ENCODE assay signal across 17 cellular contexts in genomic region chr15:57500979-57501576, GRCh38.
DNase-seq lines count a peak whose midpoint lies in the region; ATAC-seq and TF ChIP-seq lines count a peak whose summit lies in the region.
"Had no signal": no experiment of that assay in that cellular context is flagged by ENCODE, and none has a peak within 500 bp of the region (broad histone marks: within the 10 kb centered on the region; RNA-seq: fewer than 3 reads in every experiment).

No MANE protein-coding gene starts in this region.

- no peaks in the 10 kb centered on the region for H3K79me1 ChIP-seq in IMR-90 (ENCODE audit: low read depth in 1 of 2, low read length in 2 of 2)

- H3K56ac ChIP-seq in IMR-90 (ENCODE audit: extremely low read depth, insufficient read depth, low read length): no peak overlapping the region

- no peak overlapping the region for H2AK5ac ChIP-seq in IMR-90 (ENCODE audit: low read depth, low read length)

- peaks cover 15% of the 10 kb centered on the region for H3K36me3 Mint-ChIP-seq in endodermal cell (ENCODE audit: low read depth)
- H3K36me3 Mint-ChIP-seq: T-cell had no signal

- no peak overlapping the region for H4K5ac ChIP-seq in IMR-90 (ENCODE audit: low read depth, low read length)

- peak overlapping the region; percentile 85 for H3K27ac Mint-ChIP-seq in endodermal cell
- H3K27ac Mint-ChIP-seq: activated CD4-positive, alpha-beta T cell treated with anti-CD3 and anti-CD28 coated beads, Interleukin-2, amount 10 ng/mL, durations not matched to agents 7 days and 5 days; activated T-cell treated with anti-CD3 and anti-CD28 coated beads, Interleukin-2, amount 50 U/mL, for 72 hours; T-cell had no signal

- no peak overlapping the region for H4K8ac ChIP-seq in IMR-90 (ENCODE audit: low read depth in 2 of 2, low read length in 2 of 2)

- no peak overlapping the region for H2BK20ac ChIP-seq in IMR-90 (ENCODE audit: low read depth, low read length)

- no peak overlapping the region for H3K23ac ChIP-seq in IMR-90 (ENCODE audit: low read depth, low read length)

- H3K36me3 ChIP-seq in IMR-90 (ENCODE audit: control insufficient read depth, insufficient read depth, low read length) (no peaks in the 10 kb centered on the region), endodermal cell (ENCODE audit: control insufficient read depth, insufficient read depth, low read length) (peaks cover 5% of the 10 kb centered on the region)

- H3K27me3 ChIP-seq in IMR-90 (ENCODE audit: control insufficient read depth, insufficient read depth, low read length) (no peaks in the 10 kb centered on the region), endodermal cell (ENCODE audit: control insufficient read depth, insufficient read depth, low read length, poor library complexity, severe bottlenecking) (no peaks in the 10 kb centered on the region)

- no peak overlapping the region for H2BK15ac ChIP-seq in IMR-90 (ENCODE audit: low read depth, low read length)

- dilution Hi-C loops in IMR-90 (cut with HindIII; ENCODE audit: low sequenced_read_pairs, unreplicated experiment): no loop called here

- H2AK9ac ChIP-seq in IMR-90 (replicated peaks; ENCODE audit: low read depth, low read length, poor library complexity): no peak overlapping the region

- no peak overlapping the region for H3K4me3 Mint-ChIP-seq in endodermal cell
- H3K4me3 Mint-ChIP-seq: activated CD4-positive, alpha-beta T cell treated with anti-CD3 and anti-CD28 coated beads, Interleukin-2, amount 10 ng/mL, durations not matched to agents 7 days and 5 days; activated T-cell treated with anti-CD3 and anti-CD28 coated beads, Interleukin-2, amount 50 U/mL, for 72 hours; T-cell had no signal

- H3K4me3 ChIP-seq in AG10803 (ENCODE audit: low read length) (no peak overlapping the region), IMR-90 (ENCODE audit: insufficient read depth, low read depth, low read length) (no peak overlapping the region), endodermal cell (ENCODE audit: low read length) (peak overlapping the region; percentile 0)

- CTCF ChIA-PET in IMR-90 (lab: Yijun Ruan, JAX): interaction anchor here (0.7 kb wide), 1 partner anchor 764 kb away, joined by 3 read pairs; no protein-coding TSS in a partner anchor

- DNase-seq in AG10803 (ENCODE audit: low read depth) (peak; percentile 35), IMR-90 (no peak), endodermal cell (peak; percentile 12), omental fat pad (ENCODE audit: low spot score) (no peak), NCI-H1417 (lab: John Stamatoyannopoulos, UW) (no peak)
- DNase-seq in activated naive CD4-positive, alpha-beta T cell (lab: John Stamatoyannopoulos, UW): no peak
- DNase-seq: activated CD4-positive, alpha-beta T cell treated with anti-CD3 and anti-CD28 coated beads, Interleukin-2, amount 10 ng/mL, durations not matched to agents 7 days and 5 days; activated T-cell treated with anti-CD3 and anti-CD28 coated beads, Interleukin-2, amount 50 U/mL, for 72 hours; anterior cingulate cortex; C1 segment of cervical spinal cord; GF-D8; hypothalamus; occipital lobe; T-cell had no signal

- H3K27ac ChIP-seq in IMR-90 (ENCODE audit: insufficient read depth, low read length) (no peak overlapping the region), endodermal cell (ENCODE audit: low read depth, low read length) (no peak overlapping the region)
- H3K27ac ChIP-seq: HL-60 had no signal

- H3K9ac ChIP-seq in IMR-90 (ENCODE audit: low read depth, low read length): no peak overlapping the region
- H3K9ac ChIP-seq in endodermal cell (ENCODE audit: extremely low read depth, low read length, poor library complexity, severe bottlenecking): peak overlapping the region; percentile 17

- H3K18ac ChIP-seq in IMR-90 (ENCODE audit: low read depth, low read length): no peak overlapping the region

- no peak overlapping the region for H3K14ac ChIP-seq in IMR-90 (replicated peaks; ENCODE audit: low read depth, low read length)

- no peak overlapping the region for H3K4me2 ChIP-seq in IMR-90 (ENCODE audit: low read depth, low read length)

- TF ChIP-seq POLR2A in IMR-90 (IDR thresholded peaks at IDR 0.05; ENCODE audit: low read depth, low read length): no peak

- no peaks in the 10 kb centered on the region for H4K20me1 ChIP-seq in IMR-90 (ENCODE audit: insufficient read depth, low read length)

- H3K4me1 ChIP-seq in IMR-90 (ENCODE audit: control insufficient read depth, insufficient read depth, low read length): no peaks in the 10 kb centered on the region
- peaks cover 46% of the 10 kb centered on the region for H3K4me1 ChIP-seq in endodermal cell (ENCODE audit: control insufficient read depth, insufficient read depth, low read length)

- WGBS in IMR-90 (ENCODE audit: extremely low coverage in 2 of 2, insufficient read length in 1 of 2), 2 experiments: 100% methylated on average over 1 of the region's 6 CpGs; no CpG with 5 or more reads in 1 of the 2 experiments
- 95 to 100% methylated on average over 2 to 6 of the region's 6 CpGs for WGBS in endodermal cell (ENCODE audit: insufficient coverage in 1 of 2, insufficient read length in 1 of 2), 2 experiments

- no peak for TF ChIP-seq RAD21 in IMR-90 (IDR thresholded peaks at IDR 0.05; ENCODE audit: low read length)

- BruUV-seq in IMR-90 (replicated peaks; lab: Mats Ljungman, UMichigan): no TSS peak

- ATAC-seq in IMR-90 (ENCODE audit: low read depth) (peak; percentile 68; the same call in 1 of the 2 replicates), omental fat pad (ENCODE audit: low FRiP score) (peak; percentile 74), GM18502 (IDR thresholded peaks at IDR 0.05; ENCODE audit: poor library complexity, unreplicated experiment) (no peak), HG03175 (IDR thresholded peaks at IDR 0.05; ENCODE audit: unreplicated experiment) (no peak)
- ATAC-seq: activated T-cell treated with anti-CD3 and anti-CD28 coated beads, Interleukin-2, amount 50 U/mL, for 72 hours; T-cell had no signal

- H3K27me3 Mint-ChIP-seq in endodermal cell (ENCODE audit: insufficient read depth): no peaks in the 10 kb centered on the region
- H3K27me3 Mint-ChIP-seq: activated CD4-positive, alpha-beta T cell treated with anti-CD3 and anti-CD28 coated beads, Interleukin-2, amount 10 ng/mL, durations not matched to agents 7 days and 5 days had no signal

- intact Hi-C loops in IMR-90 (cut with micrococcal nuclease): no loop called here

- H2BK120ac ChIP-seq in IMR-90 (ENCODE audit: low read depth, low read length): no peak overlapping the region

- peaks cover 84% of the 10 kb centered on the region for H3K4me1 Mint-ChIP-seq in endodermal cell
- H3K4me1 Mint-ChIP-seq: activated CD4-positive, alpha-beta T cell treated with anti-CD3 and anti-CD28 coated beads, Interleukin-2, amount 10 ng/mL, durations not matched to agents 7 days and 5 days; T-cell had no signal

- H3K9me3 ChIP-seq in IMR-90 (ENCODE audit: control insufficient read depth, insufficient read depth, low read length): no peaks in the 10 kb centered on the region
- no peaks in the 10 kb centered on the region for H3K9me3 ChIP-seq in endodermal cell (ENCODE audit: control insufficient read depth, low read length)

- TF ChIP-seq CTCF in AG10803 (conservative IDR thresholded peaks at IDR 0.05; ENCODE audit: low read length) (no peak), IMR-90 (conservative IDR thresholded peaks at IDR 0.05; ENCODE audit: low read depth, low read length) (no peak), endodermal cell (conservative IDR thresholded peaks at IDR 0.05) (no peak), omental fat pad (IDR thresholded peaks at IDR 0.05) (no peak)

- H2AFZ ChIP-seq in IMR-90 (replicated peaks; ENCODE audit: low read length, poor library complexity): no peak overlapping the region

- no peak overlapping the region for H2BK5ac ChIP-seq in IMR-90 (ENCODE audit: low read depth, low read length, poor library complexity, severe bottlenecking)

- H4K91ac ChIP-seq in IMR-90 (ENCODE audit: insufficient read depth, low read depth, low read length): no peak overlapping the region

- H3K9me1 ChIP-seq in IMR-90 (ENCODE audit: insufficient read depth, low read length): no peaks in the 10 kb centered on the region

- in situ Hi-C loops in IMR-90 (cut with MboI; ENCODE audit: low sequenced_read_pairs): no loop called here

- H3K4ac ChIP-seq in IMR-90 (ENCODE audit: low read depth, low read length): no peak overlapping the region

- H3K9me3 Mint-ChIP-seq in endodermal cell: no peaks in the 10 kb centered on the region
- H3K9me3 Mint-ChIP-seq: activated CD4-positive, alpha-beta T cell treated with anti-CD3 and anti-CD28 coated beads, Interleukin-2, amount 10 ng/mL, durations not matched to agents 7 days and 5 days; activated T-cell treated with anti-CD3 and anti-CD28 coated beads, Interleukin-2, amount 50 U/mL, for 72 hours; T-cell had no signal

- POLR2A ChIA-PET in IMR-90 (lab: Charles Lee; ENCODE audit: unreplicated experiment): no interaction called here

TF ChIP-seq in IMR-90, 13 proteins besides CTCF, POLR2A, EP300 and RAD21 (continues in another document):
- no peak for TF ChIP-seq RCOR1 (IDR thresholded peaks at IDR 0.05; ENCODE audit: insufficient replicate concordance, low read length)
- TF ChIP-seq MAFK (IDR thresholded peaks at IDR 0.05; ENCODE audit: low read depth, low read length): no peak
- TF ChIP-seq NFE2L2 (IDR thresholded peaks at IDR 0.05; ENCODE audit: low read depth, low read length): no peak
- TF ChIP-seq ELK1 (IDR thresholded peaks at IDR 0.05; ENCODE audit: borderline replicate concordance, low read depth, low read length): no peak
- TF ChIP-seq RFX5 (IDR thresholded peaks at IDR 0.05; ENCODE audit: low read depth, low read length): no peak
- no peak for TF ChIP-seq CHD1 (IDR thresholded peaks at IDR 0.05; ENCODE audit: low read depth, low read length)
- TF ChIP-seq BHLHE40 (IDR thresholded peaks at IDR 0.05; ENCODE audit: low read depth, low read length): no peak
- TF ChIP-seq MXI1 (IDR thresholded peaks at IDR 0.05; ENCODE audit: borderline replicate concordance, low read depth, low read length): no peak
- no peak for TF ChIP-seq FOS (IDR thresholded peaks at IDR 0.05; ENCODE audit: low read depth, low read length)
- no peak for TF ChIP-seq SMC3 (IDR thresholded peaks at IDR 0.05; ENCODE audit: low read depth, low read length)
- no peak for TF ChIP-seq MAZ (IDR thresholded peaks at IDR 0.05; ENCODE audit: borderline replicate concordance, low read depth, low read length)
- no peak for TF ChIP-seq CEBPB (IDR thresholded peaks at IDR 0.05; ENCODE audit: low read depth, low read length)

Comparison
In these comparisons a context has a peak if more than half of its experiments do, and no peak if none do; other contexts are left out.
1. DNase-seq: peak in AG10803 (single experiment) and endodermal cell (single experiment); none in IMR-90 (single experiment), omental fat pad (single experiment), NCI-H1417 (0 of 3) and activated naive CD4-positive, alpha-beta T cell (0 of 4).
2. ATAC-seq: peak in IMR-90 (single experiment) and omental fat pad (single experiment); none in GM18502 (single experiment) and HG03175 (single experiment).